Comparison of ENCODE assay signal across 26 cellular contexts in the genomic region with DNA sequence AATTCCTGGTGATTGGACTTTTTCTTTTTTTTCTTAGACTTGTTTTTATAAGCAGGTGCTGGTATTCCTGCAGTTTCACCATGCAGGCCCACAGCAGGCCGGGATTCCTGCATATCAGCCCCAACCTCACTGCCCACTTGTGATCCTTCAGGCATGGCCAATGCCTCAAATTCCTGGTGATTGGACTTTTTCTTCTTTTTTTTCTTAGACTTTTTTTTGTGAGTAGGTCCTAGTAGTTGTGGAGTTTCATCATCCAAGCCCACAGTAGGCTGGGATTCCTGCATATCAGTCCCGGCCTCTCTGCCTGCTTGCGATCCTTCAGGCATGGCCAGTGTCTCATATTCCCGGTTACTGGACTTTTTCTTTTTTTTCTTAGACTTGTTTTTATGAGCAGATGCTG. TPM values are rescaled to one million over a fixed set of nuclear protein-coding genes. Genes with fewer than 3 reads are reported as not detected.
DNase-seq lines count a peak whose midpoint lies in the region; ATAC-seq and TF ChIP-seq lines count a peak whose summit lies in the region.
"Had no signal": no experiment of that assay in that cellular context is flagged by ENCODE, and none has a peak within 500 bp of the region (broad histone marks: within the 10 kb centered on the region; RNA-seq: fewer than 3 reads in every experiment).

No MANE protein-coding gene starts in this region.

- H3K4me1 ChIP-seq in body of pancreas: peaks cover 13% of the 10 kb centered on the region

- intact Hi-C loops in activated CD4-positive, alpha-beta T cell treated with anti-CD3 and anti-CD28 coated beads, Interleukin-2, amount 10 ng/mL, durations not matched to agents 24 days and 14 days (cut with micrococcal nuclease): no loop called here
- intact Hi-C loops in CD14-positive monocyte (cut with micrococcal nuclease): no loop called here
- intact Hi-C loops in body of pancreas (cut with DNase I): no loop called here

- TF ChIP-seq CTCF in CD14-positive monocyte (IDR thresholded peaks at IDR 0.05) (no peak), body of pancreas (IDR thresholded peaks at IDR 0.05) (no peak)

- no peaks in the 10 kb centered on the region for H3K9me3 Mint-ChIP-seq in activated CD4-positive, alpha-beta T cell treated with anti-CD3 and anti-CD28 coated beads, Interleukin-2, amount 10 ng/mL, durations not matched to agents 24 days and 14 days
- H3K9me3 Mint-ChIP-seq in stimulated activated effector memory CD8-positive, alpha-beta T cell treated with anti-CD3 and anti-CD28 coated beads, Interleukin-12 subunit alpha, Interleukin-12 subunit beta, amount 100 ng/mL, for 72 hours: no peaks in the 10 kb centered on the region
- H3K9me3 Mint-ChIP-seq in CD14-positive monocyte: no peaks in the 10 kb centered on the region

- no peaks in the 10 kb centered on the region for H3K27me3 ChIP-seq in body of pancreas
- H3K27me3 ChIP-seq: neutrophil, right lobe of liver, SJCRH30 had no signal

- H3K27ac ChIP-seq in KOPT-K1 (ENCODE audit: low read depth, low read length, poor library complexity, severe bottlenecking) (peak overlapping the region; percentile 95), body of pancreas (no peak overlapping the region)
- H3K27ac ChIP-seq: 22Rv1, neutrophil, right lobe of liver, SJCRH30, WERI-Rb-1 had no signal

- H3K27ac Mint-ChIP-seq in activated CD4-positive, alpha-beta T cell treated with anti-CD3 and anti-CD28 coated beads, Interleukin-2, amount 10 ng/mL, durations not matched to agents 24 days and 14 days: peak overlapping the region; percentile 72
- peak overlapping the region; percentile 29 for H3K27ac Mint-ChIP-seq in stimulated activated effector memory CD8-positive, alpha-beta T cell treated with anti-CD3 and anti-CD28 coated beads, Interleukin-12 subunit alpha, Interleukin-12 subunit beta, amount 100 ng/mL, for 72 hours
- peak overlapping the region in 1 of 7 donors; percentile 46 for H3K27ac Mint-ChIP-seq in CD14-positive monocyte

- no peak for TF ChIP-seq POLR2A in body of pancreas (IDR thresholded peaks at IDR 0.05)

- WGBS in body of pancreas, 2 donors: 94 to 96% methylated on average over 4 of the region's 4 CpGs

- no peak overlapping the region for H3K4me3 ChIP-seq in body of pancreas
- H3K4me3 ChIP-seq: right lobe of liver, SJCRH30 had no signal

- no peak for DNase-seq in activated CD4-positive, alpha-beta T cell treated with anti-CD3 and anti-CD28 coated beads, Interleukin-2, amount 10 ng/mL, durations not matched to agents 24 days and 14 days
- DNase-seq in activated CD4-positive, alpha-beta T cell treated with anti-CD3 and anti-CD28 coated beads, Interleukin-2, amount 50 U/mL, for 4 hours: no peak
- DNase-seq in glomerular visceral epithelial cell (ENCODE audit: extremely low spot score) (peak; percentile 31), CD14-positive monocyte (ENCODE audit: low spot score) (no peak), body of pancreas (no peak)
- DNase-seq in stimulated activated effector memory CD8-positive, alpha-beta T cell treated with anti-CD3 and anti-CD28 coated beads, Interleukin-12 subunit alpha, Interleukin-12 subunit beta, amount 100 ng/mL, for 72 hours (ENCODE audit: low spot score in 2 of 2): no peak
- no peak for DNase-seq in activated CD4-positive, CD25-positive, alpha-beta regulatory T cell (lab: John Stamatoyannopoulos, UW)
- DNase-seq: activated CD4-positive, alpha-beta T cell treated with anti-CD3 and anti-CD28 coated beads, Interleukin-2, amount 50 U/mL, for 1 hour; DMS79 treated with DMSO at 0.1 percent for 48 hours; GDM1; HCEC 1CT; IMR-90; NCI-H446 treated with DMSO at 0.1 percent for 48 hours; NCI-H82; posterior cingulate gyrus; right lobe of liver; RPMI8226; SJCRH30; trophoblast cell; WERI-Rb-1 had no signal

- ATAC-seq in stimulated activated effector memory CD8-positive, alpha-beta T cell treated with anti-CD3 and anti-CD28 coated beads, Interleukin-12 subunit alpha, Interleukin-12 subunit beta, amount 100 ng/mL, for 72 hours: no peak
- ATAC-seq in body of pancreas: no peak
- ATAC-seq: esophagus mucosa, right lobe of liver had no signal

- H3K36me3 ChIP-seq in KOPT-K1 (ENCODE audit: insufficient read depth, low read length) (peaks cover 69% of the 10 kb centered on the region), body of pancreas (replicated peaks in 1 of 2; ENCODE audit: insufficient read depth in 1 of 2, low read depth in 2 of 2) (peaks cover 15 to 16% of the 10 kb centered on the region in 2 donors)

- H3K4me3 Mint-ChIP-seq in activated CD4-positive, alpha-beta T cell treated with anti-CD3 and anti-CD28 coated beads, Interleukin-2, amount 10 ng/mL, durations not matched to agents 24 days and 14 days: no peak overlapping the region
- H3K4me3 Mint-ChIP-seq in stimulated activated effector memory CD8-positive, alpha-beta T cell treated with anti-CD3 and anti-CD28 coated beads, Interleukin-12 subunit alpha, Interleukin-12 subunit beta, amount 100 ng/mL, for 72 hours: no peak overlapping the region
- H3K4me3 Mint-ChIP-seq in CD14-positive monocyte: no peak overlapping the region

- no peaks in the 10 kb centered on the region for H3K27me3 Mint-ChIP-seq in activated CD4-positive, alpha-beta T cell treated with anti-CD3 and anti-CD28 coated beads, Interleukin-2, amount 10 ng/mL, durations not matched to agents 24 days and 14 days
- H3K27me3 Mint-ChIP-seq in CD14-positive monocyte (ENCODE audit: low read depth in 3 of 3): peaks cover 2 to 3% (median 2%) of the 10 kb centered on the region in 3 donors

- H3K4me1 Mint-ChIP-seq in activated CD4-positive, alpha-beta T cell treated with anti-CD3 and anti-CD28 coated beads, Interleukin-2, amount 10 ng/mL, durations not matched to agents 24 days and 14 days: peaks cover 40% of the 10 kb centered on the region
- peaks cover 44% of the 10 kb centered on the region for H3K4me1 Mint-ChIP-seq in stimulated activated effector memory CD8-positive, alpha-beta T cell treated with anti-CD3 and anti-CD28 coated beads, Interleukin-12 subunit alpha, Interleukin-12 subunit beta, amount 100 ng/mL, for 72 hours
- H3K4me1 Mint-ChIP-seq in CD14-positive monocyte: peaks cover 29% of the 10 kb centered on the region

- peaks cover 55% of the 10 kb centered on the region for H3K36me3 Mint-ChIP-seq in activated CD4-positive, alpha-beta T cell treated with anti-CD3 and anti-CD28 coated beads, Interleukin-2, amount 10 ng/mL, durations not matched to agents 24 days and 14 days (ENCODE audit: low read depth)
- H3K36me3 Mint-ChIP-seq in stimulated activated effector memory CD8-positive, alpha-beta T cell treated with anti-CD3 and anti-CD28 coated beads, Interleukin-12 subunit alpha, Interleukin-12 subunit beta, amount 100 ng/mL, for 72 hours: peaks cover 14% of the 10 kb centered on the region
- peaks cover 56 to 64% of the 10 kb centered on the region in 2 donors for H3K36me3 Mint-ChIP-seq in CD14-positive monocyte

- no peaks in the 10 kb centered on the region for H3K9me3 ChIP-seq in KOPT-K1 (ENCODE audit: insufficient read depth, low read length, poor library complexity, severe bottlenecking)
- no peaks in the 10 kb centered on the region for H3K9me3 ChIP-seq in body of pancreas
- H3K9me3 ChIP-seq: neutrophil, right lobe of liver, SJCRH30 had no signal

RNA-seq across cellular contexts. Expression of gene TTF1, which starts 4.8 kb away (rescaled TPM):
- 33.6 and 34.8 TPM in 2 replicates for total RNA-seq in activated CD4-positive, alpha-beta T cell treated with anti-CD3 and anti-CD28 coated beads, Interleukin-2, amount 10 ng/mL, durations not matched to agents 24 days and 14 days
- 1 to 10 TPM; 2.2 to 4.1 TPM for polyA plus RNA-seq in CD14-positive monocyte
- 10 to 100 TPM in 1 of 2 donors, 1 to 10 TPM in 1; 7.5 to 27.7 TPM for total RNA-seq in body of pancreas

RNA-seq across cellular contexts. Expression of gene CFAP77, which starts 8.2 kb away (rescaled TPM):
- not detected in 2 replicates for total RNA-seq in activated CD4-positive, alpha-beta T cell treated with anti-CD3 and anti-CD28 coated beads, Interleukin-2, amount 10 ng/mL, durations not matched to agents 24 days and 14 days
- not detected for polyA plus RNA-seq in CD14-positive monocyte
- not detected for total RNA-seq in body of pancreas
- total RNA-seq: esophagus mucosa, IMR-90, liver, right lobe of liver, SJCRH30, subcutaneous adipose tissue had no signal
- polyA plus RNA-seq: IMR-90, liver had no signal

RNA-seq across cellular contexts. Expression of gene SETX, which starts 47.0 kb away (rescaled TPM):
- total RNA-seq in activated CD4-positive, alpha-beta T cell treated with anti-CD3 and anti-CD28 coated beads, Interleukin-2, amount 10 ng/mL, durations not matched to agents 24 days and 14 days: 45.8 and 46.0 TPM in 2 replicates
- polyA plus RNA-seq in CD14-positive monocyte: 10 to 100 TPM; 18.4 to 31.7 TPM
- 10 to 100 TPM; 26.7 to 30.4 TPM for total RNA-seq in body of pancreas
